In genomic region chr6:149319413-149319812, GRCh38 we compare ENCODE assay signal across 8 cellular contexts. TPM values are rescaled to one million over a fixed set of nuclear protein-coding genes. Genes with fewer than 3 reads are reported as not detected.
DNase-seq lines count a peak whose midpoint lies in the region; ATAC-seq lines count a peak whose summit lies in the region.
"Had no signal": no experiment of that assay in that cellular context is flagged by ENCODE, and none has a peak within 500 bp of the region (broad histone marks: within the 10 kb centered on the region; RNA-seq: fewer than 3 reads in every experiment).

No MANE protein-coding gene starts in this region.

- H3K27me3 ChIP-seq in HAP-1 (ENCODE audit: low read depth), result no peaks in the 10 kb centered on the region
- H3K27me3 ChIP-seq in iPS-18a (ENCODE audit: control insufficient read depth, insufficient read depth, low read length), result no peaks in the 10 kb centered on the region

- H3K9me3 Mint-ChIP-seq in activated T-helper 17 cell treated with anti-CD3 and anti-CD28 coated beads, Interleukin-2, amount 50 U/mL, for 72 hours, result no peaks in the 10 kb centered on the region
- no peaks in the 10 kb centered on the region for H3K9me3 Mint-ChIP-seq in stimulated activated naive B cell treated with anti-CD40 and anti-IgM and Interleukin-4, amounts not matched to agents 10 μg/mL and 1 μg/mL and 100 μg/mL, for 72 hours

- peak; percentile 31 for ATAC-seq in activated T-helper 17 cell treated with anti-CD3 and anti-CD28 coated beads, Interleukin-2, amount 50 U/mL, for 72 hours (replicated peaks)
- peak; percentile 13 to 26 for ATAC-seq in stimulated activated naive B cell treated with anti-CD40 and anti-IgM and Interleukin-4, amounts not matched to agents 10 μg/mL and 1 μg/mL and 100 μg/mL, for 72 hours (replicated peaks)
- ATAC-seq in GM19324 (IDR thresholded peaks at IDR 0.05; ENCODE audit: low FRiP score, unreplicated experiment), result no peak

- H3K4me3 ChIP-seq in HAP-1 (peak overlapping the region; percentile 89), iPS-18a (ENCODE audit: low read length) (peak overlapping the region; percentile 86)

- peaks cover 63% of the 10 kb centered on the region for H3K36me3 Mint-ChIP-seq in activated T-helper 17 cell treated with anti-CD3 and anti-CD28 coated beads, Interleukin-2, amount 50 U/mL, for 72 hours (ENCODE audit: low read depth)
- H3K36me3 Mint-ChIP-seq in stimulated activated naive B cell treated with anti-CD40 and anti-IgM and Interleukin-4, amounts not matched to agents 10 μg/mL and 1 μg/mL and 100 μg/mL, for 72 hours, result peaks cover 9 to 12% of the 10 kb centered on the region in 2 donors

- H3K4me1 ChIP-seq in HAP-1 (peaks cover 41% of the 10 kb centered on the region), iPS-18a (ENCODE audit: control insufficient read depth, low read depth, low read length) (peaks cover 22% of the 10 kb centered on the region)

- peak overlapping the region; percentile 92 for H3K4me3 Mint-ChIP-seq in activated T-helper 17 cell treated with anti-CD3 and anti-CD28 coated beads, Interleukin-2, amount 50 U/mL, for 72 hours
- H3K4me3 Mint-ChIP-seq in stimulated activated naive B cell treated with anti-CD40 and anti-IgM and Interleukin-4, amounts not matched to agents 10 μg/mL and 1 μg/mL and 100 μg/mL, for 72 hours, result peak overlapping the region; percentile 91 to 96

- H3K27ac Mint-ChIP-seq in activated T-helper 17 cell treated with anti-CD3 and anti-CD28 coated beads, Interleukin-2, amount 50 U/mL, for 72 hours, result peak overlapping the region; percentile 98
- peak overlapping the region; percentile 98 for H3K27ac Mint-ChIP-seq in stimulated activated naive B cell treated with anti-CD40 and anti-IgM and Interleukin-4, amounts not matched to agents 10 μg/mL and 1 μg/mL and 100 μg/mL, for 72 hours

- H3K27me3 Mint-ChIP-seq in activated T-helper 17 cell treated with anti-CD3 and anti-CD28 coated beads, Interleukin-2, amount 50 U/mL, for 72 hours, result no peaks in the 10 kb centered on the region
- H3K27me3 Mint-ChIP-seq in stimulated activated naive B cell treated with anti-CD40 and anti-IgM and Interleukin-4, amounts not matched to agents 10 μg/mL and 1 μg/mL and 100 μg/mL, for 72 hours, result peaks cover 0 to 1% of the 10 kb centered on the region in 2 donors

- H3K27ac ChIP-seq in iPS-18a (ENCODE audit: low read length), result no peak overlapping the region

- peaks cover 23% of the 10 kb centered on the region for H3K4me1 Mint-ChIP-seq in activated T-helper 17 cell treated with anti-CD3 and anti-CD28 coated beads, Interleukin-2, amount 50 U/mL, for 72 hours
- H3K4me1 Mint-ChIP-seq in stimulated activated naive B cell treated with anti-CD40 and anti-IgM and Interleukin-4, amounts not matched to agents 10 μg/mL and 1 μg/mL and 100 μg/mL, for 72 hours, result peaks cover 19 to 49% of the 10 kb centered on the region in 2 donors

- DNase-seq in HAP-1 (ENCODE audit: low spot score in 2 of 2) (no peak), NCI-H2227 treated with DMSO at 0.1 percent for 48 hours (lab: John Stamatoyannopoulos, UW) (no peak), DMS53 treated with DMSO at 0.1 percent for 48 hours (lab: John Stamatoyannopoulos, UW; ENCODE audit: unreplicated experiment) (no peak)
- DNase-seq in stimulated activated naive B cell treated with anti-CD40 and anti-IgM and Interleukin-4, amounts not matched to agents 10 μg/mL and 1 μg/mL and 100 μg/mL, for 72 hours, result no peak
- DNase-seq: activated CD4-positive, alpha-beta T cell treated with anti-CD3 and anti-CD28 coated beads, Interleukin-2, amount 50 U/mL, for 1 hour had no signal

- no peaks in the 10 kb centered on the region for H3K36me3 ChIP-seq in HAP-1 (replicated peaks)
- H3K36me3 ChIP-seq in iPS-18a (ENCODE audit: control insufficient read depth, low read depth, low read length), result no peaks in the 10 kb centered on the region

- in situ Hi-C loops in HAP-1 (cut with MboI; ENCODE audit: low sequenced_read_pairs), result no loop called here

- H3K9me3 ChIP-seq in HAP-1 (no peaks in the 10 kb centered on the region), iPS-18a (ENCODE audit: control insufficient read depth, low read depth, low read length) (no peaks in the 10 kb centered on the region)

- peak overlapping the region; percentile 41 for H3K9ac ChIP-seq in iPS-18a (ENCODE audit: low read length)

RNA-seq across cellular contexts. Expression of gene TAB2, which starts 1.9 kb away (rescaled TPM):
- 100 to 1,000 TPM; 164 to 185 TPM for total RNA-seq in activated T-helper 17 cell treated with anti-CD3 and anti-CD28 coated beads, Interleukin-2, amount 50 U/mL, for 72 hours
